Comparison of ENCODE assay signal across 14 cellular contexts in the genomic region with DNA sequence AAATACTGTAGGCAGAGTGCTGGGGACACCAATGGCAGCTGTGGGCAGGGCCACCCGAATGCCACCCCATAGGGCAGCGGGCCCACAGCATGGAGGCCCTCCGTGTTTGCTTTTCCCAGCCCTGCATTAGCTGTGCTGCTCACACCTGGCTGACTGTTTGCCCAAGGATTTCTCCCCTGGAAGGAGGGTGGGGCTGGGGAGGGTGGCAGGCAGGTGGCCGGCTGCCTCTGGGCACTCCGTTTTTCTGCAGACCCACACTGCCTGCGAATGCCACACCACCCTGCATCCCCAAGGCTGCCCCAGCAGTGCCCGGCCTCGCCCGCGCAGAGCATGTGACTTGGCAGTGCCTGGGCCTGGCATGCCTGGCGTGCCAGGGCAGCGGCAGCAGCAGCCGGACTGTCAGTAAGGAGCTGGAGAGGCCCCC. TPM values are rescaled to one million over a fixed set of nuclear protein-coding genes. Genes with fewer than 3 reads are reported as not detected.
DNase-seq lines count a peak whose midpoint lies in the region; ATAC-seq, FAIRE-seq and TF ChIP-seq lines count a peak whose summit lies in the region.
"Had no signal": no experiment of that assay in that cellular context is flagged by ENCODE, and none has a peak within 500 bp of the region (broad histone marks: within the 10 kb centered on the region; RNA-seq: fewer than 3 reads in every experiment).

No MANE protein-coding gene starts in this region.

- H2BK120ac ChIP-seq in H1 (replicated peaks; ENCODE audit: low read depth, low read length) = no peak overlapping the region

- peaks cover 2% of the 10 kb centered on the region; the same call in 1 of the 2 replicates for H3K23me2 ChIP-seq in H1 (ENCODE audit: low read depth, low read length)

- H3K27me3 ChIP-seq in H1 (replicated peaks in 1 of 4; ENCODE audit: control insufficient read depth in 3 of 4, extremely low read depth in 1 of 4, insufficient read depth in 3 of 4, low read length in 3 of 4) = peaks cover 0 to 3% (median 1%) of the 10 kb centered on the region in 4 experiments; a peak in 1 of 7 replicates

- no peaks in the 10 kb centered on the region for H3K79me1 ChIP-seq in H1 (ENCODE audit: low read depth, low read length)

- TF ChIP-seq RAD21 in H1 (IDR thresholded peaks at IDR 0.05 in 1 of 2, conservative IDR thresholded peaks at IDR 0.05 in 1 of 2; ENCODE audit: low read depth in 2 of 2, low read length in 2 of 2) = no peak

- DNase-seq in DMS153 treated with DMSO at 0.1 percent for 48 hours (lab: John Stamatoyannopoulos, UW; ENCODE audit: unreplicated experiment) = peak; percentile 65
- DNase-seq in NCI-H526 (lab: John Stamatoyannopoulos, UW) = peak; percentile 54 to 84
- no peak for DNase-seq in H1 (ENCODE audit: low read depth in 1 of 2, low spot score in 2 of 2)
- no peak for DNase-seq in progenitor cell of endocrine pancreas (ENCODE audit: low spot score, unreplicated experiment)
- no peak for DNase-seq in HCEC 1CT
- DNase-seq in coronary artery (ENCODE audit: low spot score) = no peak
- no peak for DNase-seq in NCI-H82 treated with DMSO at 0.1 percent for 48 hours (lab: John Stamatoyannopoulos, UW; ENCODE audit: unreplicated experiment)
- DNase-seq: activated CD4-positive, alpha-beta T cell treated with anti-CD3 and anti-CD28 coated beads, Interleukin-2, amount 50 U/mL, for 1 hour; aorta; CD8-positive, alpha-beta T cell; foreskin melanocyte; natural killer cell had no signal

- no peak overlapping the region for H3K27ac ChIP-seq in H1 (ENCODE audit: low read depth, low read length)
- peak overlapping the region in 1 of 2 donors; percentile 54 for H3K27ac ChIP-seq in coronary artery

- H4K91ac ChIP-seq in H1 (replicated peaks; ENCODE audit: insufficient read length, low read length) = no peak overlapping the region

- H3K4me3 ChIP-seq in H1 (ENCODE audit: extremely low read depth in 1 of 4, insufficient read depth in 2 of 4, low read depth in 3 of 4, low read length in 4 of 4) = no peak overlapping the region
- H3K4me3 ChIP-seq in coronary artery = no peak overlapping the region

- no peak overlapping the region for H3K23ac ChIP-seq in H1 (ENCODE audit: insufficient read length)

- peak overlapping the region; percentile 81 for H3K27ac Mint-ChIP-seq in progenitor cell of endocrine pancreas
- H3K27ac Mint-ChIP-seq: CD8-positive, alpha-beta T cell; HFFc6 had no signal

- no peak overlapping the region for H4K8ac ChIP-seq in H1 (ENCODE audit: extremely low read depth, insufficient read depth, low read length)

- H2BK20ac ChIP-seq in H1 (ENCODE audit: low read length) = no peak overlapping the region

- 0 out of 2 replicates have a peak overlapping the region, but pooled peaks have one; percentile 20 for H2BK12ac ChIP-seq in H1 (ENCODE audit: low read depth, low read length)

- H3K4me1 Mint-ChIP-seq in progenitor cell of endocrine pancreas (ENCODE audit: low read depth) = peaks cover 31% of the 10 kb centered on the region

- TF ChIP-seq EP300 in H1 (IDR thresholded peaks at IDR 0.05; ENCODE audit: borderline replicate concordance in 1 of 2, low read depth in 2 of 2, low read length in 2 of 2) = no peak

- H3K14ac ChIP-seq in H1 (ENCODE audit: insufficient read length) = no peak overlapping the region

- 0 out of 2 replicates have a peak overlapping the region, but pooled peaks have one; percentile 0 for H2BK5ac ChIP-seq in H1 (ENCODE audit: low read depth, low read length)

- WGBS in H1 (ENCODE audit: extremely low coverage in 1 of 2, insufficient coverage in 1 of 2, insufficient read length in 1 of 2, insufficient replicate concordance in 2 of 2, low coverage in 1 of 2, low lambda C conversion rate in 2 of 2, missing lambda C conversion rate in 1 of 2), 2 experiments = 95% methylated on average over 12 of the region's 13 CpGs; no CpG with 5 or more reads in 1 of the 2 experiments

- no peak overlapping the region for H4K5ac ChIP-seq in H1 (ENCODE audit: insufficient read length, low read depth, low read length)

- peaks cover 20% of the 10 kb centered on the region for H3K27me3 Mint-ChIP-seq in progenitor cell of endocrine pancreas

- H3K9ac ChIP-seq in H1 (replicated peaks in 1 of 4; ENCODE audit: extremely low read depth in 1 of 4, low read depth in 3 of 4, low read length in 3 of 4) = no peak overlapping the region

- H3K36me3 ChIP-seq in H1 (ENCODE audit: control insufficient read depth in 2 of 4, insufficient read depth in 4 of 4, low read length in 3 of 4) = no peaks in the 10 kb centered on the region

- H4K20me1 ChIP-seq in H1 (replicated peaks in 1 of 2; ENCODE audit: control insufficient read depth in 1 of 2, insufficient read depth in 2 of 2, low read length in 2 of 2) = no peaks in the 10 kb centered on the region

- H3K4ac ChIP-seq in H1 (replicated peaks; ENCODE audit: insufficient read length, low read depth, low read length) = no peak overlapping the region

- H3K9me3 ChIP-seq in H1 (ENCODE audit: insufficient read depth in 2 of 2, low read depth in 1 of 2, low read length in 1 of 2) = no peaks in the 10 kb centered on the region

- H2BK15ac ChIP-seq in H1 (ENCODE audit: low read length) = no peak overlapping the region

- TF ChIP-seq POLR2A in H1 (IDR thresholded peaks at IDR 0.05; ENCODE audit: control extremely low read depth in 1 of 2, low read depth in 2 of 2, low read length in 2 of 2) = no peak

- no peak overlapping the region for H2AK5ac ChIP-seq in H1 (ENCODE audit: low read depth, low read length)

- peaks cover 2 to 29% (median 18%) of the 10 kb centered on the region in 4 experiments for H3K4me1 ChIP-seq in H1 (replicated peaks in 1 of 4; ENCODE audit: control insufficient read depth in 3 of 4, insufficient read depth in 4 of 4, low read length in 3 of 4)

- TF ChIP-seq CTCF in H1 (IDR thresholded peaks at IDR 0.05; ENCODE audit: control extremely low read depth in 1 of 3, insufficient read depth in 1 of 3, low read depth in 1 of 3, low read length in 3 of 3) (no peak), progenitor cell of endocrine pancreas (IDR thresholded peaks at IDR 0.05; ENCODE audit: unreplicated experiment) (no peak), coronary artery (IDR thresholded peaks at IDR 0.05) (no peak)

- no peaks in the 10 kb centered on the region for H3K9me3 Mint-ChIP-seq in progenitor cell of endocrine pancreas (ENCODE audit: low read depth)
- H3K9me3 Mint-ChIP-seq: CD8-positive, alpha-beta T cell; HFFc6; natural killer cell had no signal

- no peak overlapping the region for H2AFZ ChIP-seq in H1 (ENCODE audit: low read length)

- H3K18ac ChIP-seq in H1 (ENCODE audit: extremely low read depth, low read length) = no peak overlapping the region

- H3K79me2 ChIP-seq in H1 (ENCODE audit: control insufficient read depth in 1 of 2, insufficient read depth in 2 of 2, low read length in 2 of 2) = no peaks in the 10 kb centered on the region

- no peak overlapping the region for H3K4me2 ChIP-seq in H1 (ENCODE audit: insufficient read depth in 1 of 2, low read depth in 2 of 2, low read length in 2 of 2)

- no peaks in the 10 kb centered on the region for H3K36me3 Mint-ChIP-seq in progenitor cell of endocrine pancreas (ENCODE audit: insufficient read depth)
- H3K36me3 Mint-ChIP-seq: CD8-positive, alpha-beta T cell; natural killer cell had no signal

- CTCF ChIA-PET in H1 (lab: Charles Lee; ENCODE audit: partially characterized antibody) = interaction anchor here (0.7 to 5.7 kb wide), 12 partner anchors 10 to 180 kb away, joined by 3 to 43 read pairs (median 4); no protein-coding TSS in a partner anchor

- no peak overlapping the region for H3K56ac ChIP-seq in H1 (replicated peaks; ENCODE audit: insufficient read length, low read depth, low read length)

- ATAC-seq in HG02678 (IDR thresholded peaks at IDR 0.05; ENCODE audit: unreplicated experiment) = no peak
- ATAC-seq: CD8-positive, alpha-beta T cell; natural killer cell had no signal

- no peak for FAIRE-seq in H1 (lab: Jason Lieb, UNC)

- POLR2A ChIA-PET in H1 (lab: Charles Lee; ENCODE audit: partially characterized antibody) = interaction anchor here (1.1 to 1.4 kb wide), 2 partner anchors 10 to 50 kb away, joined by 3 to 4 read pairs; no protein-coding TSS in a partner anchor

- H3K4me3 Mint-ChIP-seq in progenitor cell of endocrine pancreas (ENCODE audit: low read depth) = no peak overlapping the region
- H3K4me3 Mint-ChIP-seq: CD8-positive, alpha-beta T cell; HFFc6; natural killer cell had no signal

TF ChIP-seq in H1, 55 proteins besides CTCF, POLR2A, EP300 and RAD21 (continues in another document):
- no peak for TF ChIP-seq KDM1A (IDR thresholded peaks at IDR 0.05; ENCODE audit: borderline replicate concordance, low read length)
- TF ChIP-seq, protein P1, sequence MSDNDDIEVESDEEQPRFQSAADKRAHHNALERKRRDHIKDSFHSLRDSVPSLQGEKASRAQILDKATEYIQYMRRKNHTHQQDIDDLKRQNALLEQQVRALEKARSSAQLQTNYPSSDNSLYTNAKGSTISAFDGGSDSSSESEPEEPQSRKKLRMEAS (IDR thresholded peaks at IDR 0.05) = no peak
- no peak for TF ChIP-seq RBBP5 (IDR thresholded peaks at IDR 0.05; ENCODE audit: borderline replicate concordance, low read depth, low read length)
- no peak for TF ChIP-seq RFX5 (IDR thresholded peaks at IDR 0.05; ENCODE audit: borderline replicate concordance, low read depth, low read length)
- TF ChIP-seq BACH1 (IDR thresholded peaks at IDR 0.05; ENCODE audit: low read length) = no peak
- no peak for TF ChIP-seq TBP (IDR thresholded peaks at IDR 0.05; ENCODE audit: low read depth, low read length)

RNA-seq across cellular contexts. Expression of a gene that starts 19.6 kb away (rescaled TPM):
- total RNA-seq in H1 (2021; fragmentation: NEBNext Ultra II Directional; extraction: Animal tissue kit (Norgen Biotek cat#: 25700)) = 6.4 and 6.6 TPM in 2 replicates
- polyA plus RNA-seq in H1 (2011; rRNA removed) = 3.6 and 5.3 TPM in 2 replicates
- 2.8 TPM for polyA plus RNA-seq in H1 (2011; cell fraction: cytosol; rRNA removed)
- polyA plus RNA-seq in H1 (2011; cell fraction: nucleus; rRNA removed) = 10.3 TPM
- polyA plus RNA-seq in H1 (2012, experiment 1 of 2) = 3.3 to 5.4 TPM (median 4.5 TPM) in 4 replicates
- 3.2 TPM for polyA plus RNA-seq in H1 (2012, experiment 2 of 2)
- polyA plus RNA-seq in H1 (2013, experiment 1 of 2) = 4.8 TPM
- polyA plus RNA-seq in H1 (2013, experiment 2 of 2) = 5.2 TPM
- polyA minus RNA-seq in H1 (2011; rRNA and poly(A)+ RNA removed) = 4.6 and 5.2 TPM in 2 replicates
- polyA minus RNA-seq in H1 (2011; cell fraction: cytosol; rRNA and poly(A)+ RNA removed) = 3.5 TPM
- 8.3 TPM for polyA minus RNA-seq in H1 (2011; cell fraction: nucleus; rRNA and poly(A)+ RNA removed)
- 8.7 and 9.3 TPM in 2 replicates for total RNA-seq in progenitor cell of endocrine pancreas

RNA-seq across cellular contexts. Expression of a gene that starts 52.7 kb away (rescaled TPM):
- total RNA-seq in H1 (2021; fragmentation: NEBNext Ultra II Directional; extraction: Animal tissue kit (Norgen Biotek cat#: 25700)) = 6.0 TPM in 2 replicates
- 6.1 and 7.6 TPM in 2 replicates for polyA plus RNA-seq in H1 (2011; rRNA removed)
- polyA plus RNA-seq in H1 (2011; cell fraction: cytosol; rRNA removed) = 4.4 TPM
- 37.7 TPM for polyA plus RNA-seq in H1 (2011; cell fraction: nucleus; rRNA removed)
- polyA plus RNA-seq in H1 (2012, experiment 1 of 2) = 3.9 to 7.2 TPM (median 6.2 TPM) in 4 replicates
- 3.1 TPM for polyA plus RNA-seq in H1 (2012, experiment 2 of 2)
- 5.1 TPM for polyA plus RNA-seq in H1 (2013, experiment 1 of 2)
- polyA plus RNA-seq in H1 (2013, experiment 2 of 2) = 4.7 TPM
- 3.0 and 4.7 TPM in 2 replicates for polyA minus RNA-seq in H1 (2011; rRNA and poly(A)+ RNA removed)
- 3.7 TPM for polyA minus RNA-seq in H1 (2011; cell fraction: cytosol; rRNA and poly(A)+ RNA removed)
- polyA minus RNA-seq in H1 (2011; cell fraction: nucleus; rRNA and poly(A)+ RNA removed) = 9.6 TPM
- 117 and 128 TPM in 2 replicates for total RNA-seq in progenitor cell of endocrine pancreas

Comparison
In these comparisons a context has a peak if more than half of its experiments do, and no peak if none do; other contexts are left out.
1. DNase-seq: peak in DMS153 treated with DMSO at 0.1 percent for 48 hours (single experiment) and NCI-H526 (2 of 2); none in H1 (0 of 2), progenitor cell of endocrine pancreas (single experiment), HCEC 1CT (single experiment), coronary artery (single experiment) and NCI-H82 treated with DMSO at 0.1 percent for 48 hours (single experiment).
2. RNA of a gene that starts 52.7 kb away (total RNA-seq): 117 to 128 TPM in progenitor cell of endocrine pancreas; 6.0 TPM in H1; every median in the first group is over 10 times any median in the second.